In the genomic region with DNA sequence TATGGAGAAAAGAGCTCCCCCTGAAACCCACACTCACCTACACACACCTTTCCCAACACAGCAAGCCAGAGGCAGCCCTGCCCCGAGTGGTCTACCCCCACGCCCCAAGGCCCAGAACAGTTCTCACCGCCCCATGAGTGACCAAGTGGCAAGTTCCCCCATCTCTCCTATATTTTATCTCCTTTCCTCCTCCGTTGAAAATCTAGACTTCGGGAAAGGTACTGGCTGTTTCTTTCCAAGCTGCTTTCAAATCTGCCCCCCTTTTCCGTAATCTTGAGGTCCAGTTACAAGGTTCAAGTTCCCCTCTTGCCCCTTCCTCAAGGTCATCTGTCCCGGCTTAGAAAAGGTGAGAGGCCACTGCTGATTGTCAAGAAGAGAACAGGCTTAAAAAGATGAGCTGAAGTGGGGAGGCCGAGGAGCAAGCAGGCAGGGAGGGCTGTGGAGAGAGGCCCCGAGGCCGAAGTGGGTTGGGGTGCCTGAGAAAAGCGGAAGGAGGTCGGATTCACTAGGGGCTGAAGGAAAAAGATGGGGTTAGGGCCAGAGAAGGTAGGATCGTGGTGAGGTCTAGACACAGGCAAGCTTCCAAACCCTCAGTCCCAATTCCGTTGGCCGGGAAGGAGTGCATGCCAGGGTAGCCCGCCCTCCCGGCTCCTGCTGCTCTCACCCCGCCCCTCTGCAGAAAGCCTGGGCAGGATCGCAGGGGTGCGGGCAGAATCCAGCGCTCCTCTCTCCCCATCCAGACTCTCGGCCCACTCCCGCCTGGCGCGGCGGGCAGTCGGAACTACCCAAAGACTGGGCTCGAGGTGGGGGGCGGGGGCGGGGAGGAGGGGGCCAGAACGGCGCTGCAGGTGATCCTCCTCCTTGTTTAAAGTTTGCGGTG, we compare ENCODE assay signal across 10 cellular contexts. TPM values are rescaled to one million over a fixed set of nuclear protein-coding genes. Genes with fewer than 3 reads are reported as not detected.
DNase-seq lines count a peak whose midpoint lies in the region; TF ChIP-seq lines count a peak whose summit lies in the region.
"Had no signal": no experiment of that assay in that cellular context is flagged by ENCODE, and none has a peak within 500 bp of the region (broad histone marks: within the 10 kb centered on the region; RNA-seq: fewer than 3 reads in every experiment).

No MANE protein-coding gene starts in this region.

- peak; percentile 5 for DNase-seq in COLO668 (lab: John Stamatoyannopoulos, UW; ENCODE audit: unreplicated experiment)
- DNase-seq in NT2/D1 (ENCODE audit: low read depth, low spot score), result peak; percentile 66
- DNase-seq in cardiac muscle cell (ENCODE audit: low read depth in 1 of 2, low spot score in 1 of 2), result peak; percentile 26 to 52
- DNase-seq in ovary, result peak; percentile 12 to 53 (median 33)
- DNase-seq in NCI-H345 (lab: John Stamatoyannopoulos, UW), result no peak
- no peak for DNase-seq in NCI-H1417 (lab: John Stamatoyannopoulos, UW)
- DNase-seq in AG08396 (ENCODE audit: low spot score), result no peak
- no peak for DNase-seq in activated CD8-positive, alpha-beta memory T cell treated with anti-CD3 and anti-CD28 coated beads, Interleukin-2, amount 50 U/mL, for 4 hours
- DNase-seq: stimulated activated CD4-positive, alpha-beta T cell treated with anti-CD3 and anti-CD28 coated beads, Interleukin-12 subunit alpha, Interleukin-12 subunit beta, amount 100 ng/mL, for 4 hours had no signal

- TF ChIP-seq POLR2A in ovary (IDR thresholded peaks at IDR 0.05), result no peak

- H3K27ac ChIP-seq in cardiac muscle cell, result no peak overlapping the region
- no peak overlapping the region for H3K27ac ChIP-seq in ovary

- H3K9ac ChIP-seq in NT2/D1 (ENCODE audit: insufficient read length, low read depth), result peak overlapping the region; percentile 65

- no peak for TF ChIP-seq EP300 in ovary (IDR thresholded peaks at IDR 0.05)

- H3K27me3 ChIP-seq in NT2/D1 (ENCODE audit: insufficient read depth, insufficient read length) (peaks cover 51% of the 10 kb centered on the region), cardiac muscle cell (peaks cover 37% of the 10 kb centered on the region), ovary (no peaks in the 10 kb centered on the region)

- intact Hi-C loops in ovary (cut with DNase I), result loop anchor here in 2 of 4 donors (5.0 to 10.0 kb wide), 2 partner anchors 69 to 81 kb away; no protein-coding TSS in a partner anchor

- H3K36me3 ChIP-seq in NT2/D1 (ENCODE audit: insufficient read depth, insufficient read length, low read length) (no peaks in the 10 kb centered on the region), cardiac muscle cell (no peaks in the 10 kb centered on the region), ovary (no peaks in the 10 kb centered on the region)

- 23 to 24% (median 23%) methylated on average over 31 to 33 of the region's 33 CpGs for WGBS in ovary, 3 donors

- H3K4me3 ChIP-seq in NT2/D1 (ENCODE audit: insufficient read length, low read depth) (peak overlapping the region; percentile 73), cardiac muscle cell (peak overlapping the region; percentile 44), ovary (peak overlapping the region; percentile 43)

- H3K9me3 ChIP-seq in NT2/D1 (ENCODE audit: insufficient read depth, low read length) (no peaks in the 10 kb centered on the region), cardiac muscle cell (ENCODE audit: low read depth) (no peaks in the 10 kb centered on the region), ovary (no peaks in the 10 kb centered on the region)

- H3K4me1 ChIP-seq in NT2/D1 (ENCODE audit: insufficient read depth, insufficient read length) (peaks cover 7% of the 10 kb centered on the region), cardiac muscle cell (ENCODE audit: low read depth) (no peaks in the 10 kb centered on the region), ovary (ENCODE audit: insufficient read depth) (peaks cover 6% of the 10 kb centered on the region)

- TF ChIP-seq CTCF in cardiac muscle cell (IDR thresholded peaks at IDR 0.05; ENCODE audit: low read depth, low read length) (no peak), ovary (IDR thresholded peaks at IDR 0.05) (no peak)

RNA-seq across cellular contexts. Expression of gene SEMA5B, which starts 1.7 kb away (rescaled TPM):
- total RNA-seq in cardiac muscle cell, result 2.3 and 3.5 TPM in 2 replicates
- 3.0 and 4.4 TPM in 2 replicates for polyA plus RNA-seq in cardiac muscle cell
- total RNA-seq in ovary, result 1 to 10 TPM in 3 of 7 donors, under 1 TPM in 4; 0.22 to 2.4 (median 0.36) TPM
- polyA plus RNA-seq in ovary, result 1 to 10 TPM; 1.3 to 3.1 TPM
- total RNA-seq: T-helper 1 cell treated with Interleukin-12 subunit alpha and Interleukin-12 subunit beta and Interleukin-4 antibody, amounts not matched to agents 30 ng/mL and 1 ng/mL, for 36 hours had no signal

RNA-seq across cellular contexts. Expression of gene PDIA5, which starts 40.9 kb away (rescaled TPM):
- total RNA-seq in cardiac muscle cell, result 11.7 and 14.5 TPM in 2 replicates
- 19.5 and 19.9 TPM in 2 replicates for polyA plus RNA-seq in cardiac muscle cell
- total RNA-seq in ovary, result 10 to 100 TPM; 11.2 to 30.6 (median 24.3) TPM
- 10 to 100 TPM; 16.6 to 58.3 TPM for polyA plus RNA-seq in ovary

Comparison
In these comparisons a context has a peak if more than half of its experiments do, and no peak if none do; other contexts are left out.
1. DNase-seq: peak in COLO668 (single experiment), NT2/D1 (single experiment), cardiac muscle cell (2 of 2) and ovary (5 of 5); none in NCI-H345 (single experiment), NCI-H1417 (0 of 3), AG08396 (single experiment) and activated CD8-positive, alpha-beta memory T cell treated with anti-CD3 and anti-CD28 coated beads, Interleukin-2, amount 50 U/mL, for 4 hours (single experiment).
2. Peak in every context shown above with its lines, with median percentiles within 50 percentile points of each other: H3K4me3 ChIP-seq.